ENCODE assay signal across 28 cellular contexts in genomic region chr15:66170716-66171115, GRCh38.
"Had no signal": no experiment of that assay in that cellular context is flagged by ENCODE, and none has a peak within 500 bp of the region (broad histone marks: within the 10 kb centered on the region; RNA-seq: fewer than 3 reads in every experiment).

No MANE protein-coding gene starts in this region.

- H3K4me1 ChIP-seq: heart right ventricle had no signal

- H3K27ac ChIP-seq: brain microvascular endothelial cell, coronary artery, heart right ventricle had no signal

- DNase-seq: activated CD4-positive, alpha-beta memory T cell treated with anti-CD3 and anti-CD28 coated beads, Interleukin-2, amount 10 ng/mL, durations not matched to agents 7 days and 5 days; activated CD4-positive, alpha-beta T cell treated with anti-CD3 and anti-CD28 coated beads for 1 hour; activated CD4-positive, alpha-beta T cell treated with anti-CD3 and anti-CD28 coated beads for 4 hours; activated CD4-positive, alpha-beta T cell treated with anti-CD3 and anti-CD28 coated beads, Interleukin-2, amount 10 ng/mL, durations not matched to agents 7 days and 5 days; activated CD4-positive, alpha-beta T cell treated with anti-CD3 and anti-CD28 coated beads, Interleukin-2, amount 50 U/mL, for 4 hours; activated CD4-positive, CD25-positive, alpha-beta regulatory T cell; activated CD8-positive, alpha-beta memory T cell treated with anti-CD3 and anti-CD28 coated beads, Interleukin-2, amount 50 U/mL, for 48 hours; activated gamma-delta T cell; activated naive CD4-positive, alpha-beta T cell; activated naive CD4-positive, alpha-beta T cell treated with anti-CD3 and anti-CD28 coated beads, Interleukin-2, amount 50 U/mL, for 16 hours; activated T-cell treated with anti-CD3 and anti-CD28 coated beads for 4 hours; activated T-cell treated with anti-CD3 and anti-CD28 coated beads, Interleukin-2, amount 50 U/mL, for 24 hours; activated T-cell treated with anti-CD3 and anti-CD28 coated beads, Interleukin-2, amount 50 U/mL, for 72 hours; amniotic stem cell; anterior cingulate cortex; brain microvascular endothelial cell; effector memory CD4-positive, alpha-beta T cell; endodermal cell; foreskin fibroblast; glutamatergic neuron; heart right ventricle; T-helper 2 cell had no signal

- ATAC-seq: activated T-cell treated with anti-CD3 and anti-CD28 coated beads, Interleukin-2, amount 50 U/mL, for 72 hours; esophagus mucosa; heart right ventricle had no signal

- H3K27me3 ChIP-seq: brain microvascular endothelial cell had no signal

- H3K36me3 ChIP-seq: brain microvascular endothelial cell, heart right ventricle had no signal

- H3K9me3 ChIP-seq: heart right ventricle had no signal

- H3K4me3 ChIP-seq: coronary artery, dorsolateral prefrontal cortex, heart right ventricle had no signal

- FAIRE-seq: astrocyte, bronchial epithelial cell, frontal cortex had no signal
